In genomic region chr6:121183742-121184141, GRCh38 we compare ENCODE assay signal across 29 cellular contexts.
"Had no signal": no experiment of that assay in that cellular context is flagged by ENCODE, and none has a peak within 500 bp of the region (broad histone marks: within the 10 kb centered on the region; RNA-seq: fewer than 3 reads in every experiment).

No MANE protein-coding gene starts in this region.

- H3K27ac Mint-ChIP-seq: memory B cell; naive thymus-derived CD8-positive, alpha-beta T cell; nephron; stimulated activated effector memory CD8-positive, alpha-beta T cell treated with anti-CD3 and anti-CD28 coated beads, Interleukin-12 subunit alpha, Interleukin-12 subunit beta, amount 100 ng/mL, for 72 hours; stimulated activated naive CD8-positive, alpha-beta T cell treated with anti-CD3 and anti-CD28 coated beads, Interleukin-15, Interleukin-2, amounts not matched to agents 100 ng/mL and 50 ng/mL, for 24 hours; type B pancreatic cell had no signal

- H3K27me3 ChIP-seq: pancreas, sigmoid colon, spleen, suprapubic skin, tibial artery, uterus had no signal

- H3K27ac ChIP-seq: left ventricle myocardium inferior, pancreas, prostate gland, sigmoid colon, spleen, suprapubic skin, thoracic aorta, tibial artery, uterus had no signal

- DNase-seq: hippocampal formation; kidney glomerular epithelial cell; left cardiac atrium; left ventricle myocardium inferior; midbrain; naive thymus-derived CD8-positive, alpha-beta T cell; nucleus accumbens; pancreas; posterior cingulate gyrus; retina; right cardiac atrium; sigmoid colon; small intestine; spleen; stimulated activated CD4-positive, alpha-beta T cell treated with anti-CD3 and anti-CD28 coated beads, Interleukin-4, amount 100 ng/mL, for 24 hours; stimulated activated naive CD4-positive, alpha-beta T cell; tibial artery; uterus had no signal

- H3K4me3 Mint-ChIP-seq: memory B cell; naive thymus-derived CD8-positive, alpha-beta T cell; nephron; neural crest cell; stimulated activated effector memory CD8-positive, alpha-beta T cell treated with anti-CD3 and anti-CD28 coated beads, Interleukin-12 subunit alpha, Interleukin-12 subunit beta, amount 100 ng/mL, for 72 hours; stimulated activated naive CD8-positive, alpha-beta T cell treated with anti-CD3 and anti-CD28 coated beads, Interleukin-15, Interleukin-2, amounts not matched to agents 100 ng/mL and 50 ng/mL, for 24 hours; type B pancreatic cell had no signal

- H3K36me3 ChIP-seq: pancreas, prostate gland, sigmoid colon, thoracic aorta, uterus had no signal

- H3K9me3 ChIP-seq: pancreas, prostate gland, suprapubic skin, thoracic aorta, tibial artery, uterus had no signal

- H3K27me3 Mint-ChIP-seq: memory B cell; naive thymus-derived CD8-positive, alpha-beta T cell; stimulated activated naive CD8-positive, alpha-beta T cell treated with anti-CD3 and anti-CD28 coated beads, Interleukin-15, Interleukin-2, amounts not matched to agents 100 ng/mL and 50 ng/mL, for 24 hours; type B pancreatic cell had no signal

- H3K4me3 ChIP-seq: left ventricle myocardium inferior, lung, pancreas, prostate gland, sigmoid colon, spleen, suprapubic skin, thoracic aorta, tibial artery, uterus had no signal

- H3K4me1 ChIP-seq: left ventricle myocardium inferior, pancreas, prostate gland, sigmoid colon, spleen, suprapubic skin, tibial artery, uterus had no signal

- ATAC-seq: left cardiac atrium; naive thymus-derived CD8-positive, alpha-beta T cell; pancreas; right cardiac atrium; stimulated activated effector memory CD8-positive, alpha-beta T cell treated with anti-CD3 and anti-CD28 coated beads, Interleukin-12 subunit alpha, Interleukin-12 subunit beta, amount 100 ng/mL, for 72 hours had no signal

- FAIRE-seq: keratinocyte, pancreas, small intestine had no signal

- H3K4me1 Mint-ChIP-seq: memory B cell; neural crest cell; stimulated activated effector memory CD8-positive, alpha-beta T cell treated with anti-CD3 and anti-CD28 coated beads, Interleukin-12 subunit alpha, Interleukin-12 subunit beta, amount 100 ng/mL, for 72 hours had no signal
